9 cellular contexts compared by ENCODE assay signal in the genomic region with DNA sequence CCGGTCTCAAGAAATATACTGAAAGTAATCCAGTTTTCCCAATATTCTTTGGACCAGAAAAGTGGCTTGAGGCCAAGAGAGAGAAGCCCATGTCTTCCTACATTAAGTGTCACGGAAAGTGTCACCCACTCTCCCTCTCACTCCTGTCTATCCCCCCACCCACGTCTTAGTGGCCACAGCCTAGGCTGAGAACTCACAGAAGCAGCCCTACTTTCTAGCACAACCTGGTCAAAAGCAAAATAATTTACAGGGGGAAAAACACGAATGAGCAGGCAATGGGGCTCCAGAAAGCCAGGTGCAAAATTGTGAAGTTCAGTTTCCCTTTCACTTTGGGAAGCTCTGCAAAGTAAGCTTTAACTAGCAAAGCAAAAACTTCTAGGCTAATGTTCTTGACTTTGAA.
DNase-seq lines count a peak whose midpoint lies in the region; ATAC-seq and TF ChIP-seq lines count a peak whose summit lies in the region.
"Had no signal": no experiment of that assay in that cellular context is flagged by ENCODE, and none has a peak within 500 bp of the region (broad histone marks: within the 10 kb centered on the region; RNA-seq: fewer than 3 reads in every experiment).

No MANE protein-coding gene starts in this region.

- peak; percentile 35 for ATAC-seq in GM18519 (IDR thresholded peaks at IDR 0.05; ENCODE audit: low FRiP score, unreplicated experiment)
- peak; percentile 68 for ATAC-seq in GM21723 (IDR thresholded peaks at IDR 0.05; ENCODE audit: unreplicated experiment)
- ATAC-seq in natural killer cell = peak; percentile 49 to 62 (median 53)
- ATAC-seq in left colon = no peak

- H3K9me3 Mint-ChIP-seq in natural killer cell = no peaks in the 10 kb centered on the region

- intact Hi-C loops in natural killer cell (cut with micrococcal nuclease) (loop anchor here (5.0 kb wide), 1 partner anchor 75 kb away; no protein-coding TSS in a partner anchor), dorsolateral prefrontal cortex (cut with DNase I) (loop anchor here (2.0 to 10.0 kb wide), 7 partner anchors 120 to 518 kb away; a partner anchor contains a TSS), left colon (cut with DNase I, micrococcal nuclease) (loop anchor here (10.0 kb wide), 2 partner anchors 118 to 248 kb away; no protein-coding TSS in a partner anchor)

- TF ChIP-seq CTCF in natural killer cell (IDR thresholded peaks at IDR 0.05) (no peak), dorsolateral prefrontal cortex (IDR thresholded peaks at IDR 0.05 in 54 of 56, conservative IDR thresholded peaks at IDR 0.05 in 2 of 56; ENCODE audit: low read depth in 1 of 56, partially characterized antibody in 56 of 56) (no peak), brain microvascular endothelial cell (IDR thresholded peaks at IDR 0.05; ENCODE audit: low read depth, low read length, missing control alignments) (no peak)

- in situ Hi-C loops in brain microvascular endothelial cell (cut with HindIII; ENCODE audit: low pct_ligation_motif_present, low sequenced_read_pairs) = no loop called here

- H3K27ac ChIP-seq in dorsolateral prefrontal cortex = peak overlapping the region in 26 of 59 donors; percentile 1 to 72 (median 38)
- no peak overlapping the region for H3K27ac ChIP-seq in brain microvascular endothelial cell

- H3K4me1 Mint-ChIP-seq in natural killer cell = peaks cover 32 to 34% of the 10 kb centered on the region in 2 donors

- no peaks in the 10 kb centered on the region for H3K36me3 ChIP-seq in brain microvascular endothelial cell (replicated peaks)

- peak overlapping the region; percentile 84 to 89 for H3K27ac Mint-ChIP-seq in natural killer cell

- no peaks in the 10 kb centered on the region for H3K27me3 ChIP-seq in dorsolateral prefrontal cortex
- H3K27me3 ChIP-seq in brain microvascular endothelial cell (replicated peaks) = no peaks in the 10 kb centered on the region

- DNase-seq in RPMI8226 = peak; percentile 70
- DNase-seq in natural killer cell = no peak
- DNase-seq in dorsolateral prefrontal cortex = no peak
- no peak for DNase-seq in NCI-H128 (lab: John Stamatoyannopoulos, UW; ENCODE audit: unreplicated experiment)
- DNase-seq in left colon = no peak
- DNase-seq in brain microvascular endothelial cell = no peak
- DNase-seq: occipital lobe had no signal

- no peaks in the 10 kb centered on the region for H3K36me3 Mint-ChIP-seq in natural killer cell

- H3K4me3 ChIP-seq in dorsolateral prefrontal cortex (peak overlapping the region in 15 of 59 donors; percentile 1 to 41 (median 9)), brain microvascular endothelial cell (ENCODE audit: low read depth, low read length) (no peak overlapping the region)

- peak overlapping the region; percentile 71 for H3K4me3 Mint-ChIP-seq in natural killer cell

- H3K27me3 Mint-ChIP-seq in natural killer cell (ENCODE audit: low read depth in 2 of 2) = no peaks in the 10 kb centered on the region
